ENCODE assay signal across 1 cellular context in the genomic region with DNA sequence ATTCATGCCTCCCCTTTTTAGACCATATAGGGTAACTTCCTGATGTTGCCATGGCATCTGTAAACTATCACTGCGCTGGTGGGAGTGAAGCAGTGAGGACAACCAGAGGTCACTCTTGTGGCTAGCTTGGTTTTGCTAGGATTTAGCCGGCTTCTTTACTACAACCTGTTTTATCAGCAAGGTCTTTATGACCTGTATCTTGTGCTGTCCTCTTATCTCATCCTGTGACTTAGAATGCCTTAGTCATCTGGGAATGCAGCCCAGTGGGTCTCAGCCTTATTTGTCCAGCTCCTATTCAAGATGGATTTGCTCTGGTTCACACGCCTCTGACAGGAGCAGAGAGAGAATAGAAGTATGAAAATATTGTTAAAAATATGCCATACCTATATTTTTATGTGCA.
TF ChIP-seq lines count a peak whose summit lies in the region.

No MANE protein-coding gene starts in this region.

TF ChIP-seq in SK-N-SH treated with all-trans-retinoic acid at 6 μM for 48 hours, 23 proteins besides CTCF, POLR2A, EP300 and RAD21 (continued from another document):
- TF ChIP-seq, protein P1, sequence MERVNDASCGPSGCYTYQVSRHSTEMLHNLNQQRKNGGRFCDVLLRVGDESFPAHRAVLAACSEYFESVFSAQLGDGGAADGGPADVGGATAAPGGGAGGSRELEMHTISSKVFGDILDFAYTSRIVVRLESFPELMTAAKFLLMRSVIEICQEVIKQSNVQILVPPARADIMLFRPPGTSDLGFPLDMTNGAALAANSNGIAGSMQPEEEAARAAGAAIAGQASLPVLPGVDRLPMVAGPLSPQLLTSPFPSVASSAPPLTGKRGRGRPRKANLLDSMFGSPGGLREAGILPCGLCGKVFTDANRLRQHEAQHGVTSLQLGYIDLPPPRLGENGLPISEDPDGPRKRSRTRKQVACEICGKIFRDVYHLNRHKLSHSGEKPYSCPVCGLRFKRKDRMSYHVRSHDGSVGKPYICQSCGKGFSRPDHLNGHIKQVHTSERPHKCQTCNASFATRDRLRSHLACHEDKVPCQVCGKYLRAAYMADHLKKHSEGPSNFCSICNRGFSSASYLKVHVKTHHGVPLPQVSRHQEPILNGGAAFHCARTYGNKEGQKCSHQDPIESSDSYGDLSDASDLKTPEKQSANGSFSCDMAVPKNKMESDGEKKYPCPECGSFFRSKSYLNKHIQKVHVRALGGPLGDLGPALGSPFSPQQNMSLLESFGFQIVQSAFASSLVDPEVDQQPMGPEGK (CRISPR knock-in tag; IDR thresholded peaks at IDR 0.05; ENCODE audit: borderline replicate concordance): peak; percentile 28; the same call in 1 of the 2 replicates
TF ChIP-seq in SK-N-SH treated with all-trans-retinoic acid at 6 μM for 48 hours: peak in this region for 6.
